8 cellular contexts compared by ENCODE assay signal in genomic region chr6:17394192-17394611, GRCh38. TPM values are rescaled to one million over a fixed set of nuclear protein-coding genes. Genes with fewer than 3 reads are reported as not detected.
DNase-seq lines count a peak whose midpoint lies in the region; ATAC-seq, FAIRE-seq and TF ChIP-seq lines count a peak whose summit lies in the region.

No MANE protein-coding gene starts in this region.

- H3K36me3 ChIP-seq in CD8-positive, alpha-beta memory T cell (ENCODE audit: insufficient read depth, low read length), result no peaks in the 10 kb centered on the region
- H3K36me3 ChIP-seq in gastroesophageal sphincter, result no peaks in the 10 kb centered on the region
- H3K36me3 ChIP-seq in neural progenitor cell, result peaks cover 12% of the 10 kb centered on the region

- POLR2A ChIA-PET in CD8-positive, alpha-beta memory T cell (lab: Charles Lee), result no interaction called here
- POLR2A ChIA-PET in activated CD8-positive, alpha-beta T cell treated with anti-CD3 and anti-CD28 coated beads for 36 hours (lab: Charles Lee), result no interaction called here

- intact Hi-C loops in activated CD8-positive, alpha-beta T cell treated with anti-CD3 and anti-CD28 coated beads for 36 hours (cut with micrococcal nuclease), result no loop called here

- peaks cover 19% of the 10 kb centered on the region for H3K27me3 ChIP-seq in CD8-positive, alpha-beta memory T cell (ENCODE audit: insufficient read depth, low read length, poor library complexity, severe bottlenecking)
- H3K27me3 ChIP-seq in gastroesophageal sphincter (no peaks in the 10 kb centered on the region), neural progenitor cell (no peaks in the 10 kb centered on the region)

- peaks cover 0 to 3% (median 0%) of the 10 kb centered on the region in 3 donors for H3K36me3 Mint-ChIP-seq in CD8-positive, alpha-beta memory T cell
- H3K36me3 Mint-ChIP-seq in activated CD8-positive, alpha-beta T cell treated with anti-CD3 and anti-CD28 coated beads for 36 hours (ENCODE audit: low read depth), result peaks cover 1% of the 10 kb centered on the region
- peaks cover 25% of the 10 kb centered on the region for H3K36me3 Mint-ChIP-seq in neural progenitor cell

- H3K9me3 ChIP-seq in CD8-positive, alpha-beta memory T cell (ENCODE audit: low read length), result no peaks in the 10 kb centered on the region
- H3K9me3 ChIP-seq in gastroesophageal sphincter (no peaks in the 10 kb centered on the region), neural progenitor cell (ENCODE audit: low read depth) (no peaks in the 10 kb centered on the region)

- TF ChIP-seq POLR2A in gastroesophageal sphincter (IDR thresholded peaks at IDR 0.05), result no peak

- CTCF ChIA-PET in CD8-positive, alpha-beta memory T cell (lab: Charles Lee), result no interaction called here
- CTCF ChIA-PET in activated CD8-positive, alpha-beta T cell treated with anti-CD3 and anti-CD28 coated beads for 36 hours (lab: Charles Lee), result no interaction called here

- peaks cover 38 to 81% of the 10 kb centered on the region in 2 donors for H3K27me3 Mint-ChIP-seq in CD8-positive, alpha-beta memory T cell
- H3K27me3 Mint-ChIP-seq in activated CD8-positive, alpha-beta T cell treated with anti-CD3 and anti-CD28 coated beads for 36 hours, result peaks cover 59% of the 10 kb centered on the region
- H3K27me3 Mint-ChIP-seq in neural progenitor cell (ENCODE audit: insufficient read depth, low read depth), result peaks cover 5% of the 10 kb centered on the region

- WGBS in gastroesophageal sphincter (ENCODE audit: low coverage in 1 of 2), 2 donors, result 1 to 2% methylated on average over 10 of the region's 12 CpGs

- H3K27ac ChIP-seq in CD8-positive, alpha-beta memory T cell (ENCODE audit: low read depth, low read length), result no peak overlapping the region
- peak overlapping the region; percentile 85 to 98 (median 96) for H3K27ac ChIP-seq in gastroesophageal sphincter
- peak overlapping the region; percentile 83 for H3K27ac ChIP-seq in neural progenitor cell

- no peak for TF ChIP-seq EP300 in gastroesophageal sphincter (IDR thresholded peaks at IDR 0.05)

- H3K9me3 Mint-ChIP-seq in CD8-positive, alpha-beta memory T cell, result peaks cover 0 to 7% (median 0%) of the 10 kb centered on the region in 5 donors
- no peaks in the 10 kb centered on the region for H3K9me3 Mint-ChIP-seq in activated CD8-positive, alpha-beta T cell treated with anti-CD3 and anti-CD28 coated beads for 36 hours
- peaks cover 26% of the 10 kb centered on the region for H3K9me3 Mint-ChIP-seq in neural progenitor cell

- H3K4me3 ChIP-seq in CD8-positive, alpha-beta memory T cell (ENCODE audit: low read length), result no peak overlapping the region
- peak overlapping the region; percentile 94 to 97 for H3K4me3 ChIP-seq in gastroesophageal sphincter
- H3K4me3 ChIP-seq in neural progenitor cell, result peak overlapping the region; percentile 87

- peaks cover 45% of the 10 kb centered on the region for H3K79me2 ChIP-seq in neural progenitor cell (ENCODE audit: low read depth)

- no peak for TF ChIP-seq CTCF in activated CD8-positive, alpha-beta T cell treated with anti-CD3 and anti-CD28 coated beads for 36 hours (IDR thresholded peaks at IDR 0.05)
- TF ChIP-seq CTCF in gastroesophageal sphincter (IDR thresholded peaks at IDR 0.05) (no peak), neural progenitor cell (IDR thresholded peaks at IDR 0.05) (no peak)

- ATAC-seq in activated CD8-positive, alpha-beta T cell treated with anti-CD3 and anti-CD28 coated beads for 36 hours, result no peak
- ATAC-seq in gastroesophageal sphincter (peak; percentile 65), HG02763 (IDR thresholded peaks at IDR 0.05; ENCODE audit: unreplicated experiment) (no peak), GM21619 (IDR thresholded peaks at IDR 0.05; ENCODE audit: unreplicated experiment) (no peak)

- H3K4me2 ChIP-seq in neural progenitor cell, result peak overlapping the region; percentile 96

- no peaks in the 10 kb centered on the region for H4K20me1 ChIP-seq in neural progenitor cell (ENCODE audit: low read depth)

- no peak for DNase-seq in CD8-positive, alpha-beta memory T cell
- DNase-seq in HuH-7 (ENCODE audit: low spot score) (peak; percentile 51), neural progenitor cell (ENCODE audit: low spot score) (peak; percentile 72), GM19239 (ENCODE audit: insufficient read length, low spot score) (no peak)
- peak; percentile 22 for DNase-seq in activated CD8-positive, alpha-beta T cell treated with anti-CD3 and anti-CD28 coated beads for 36 hours

- H3K4me3 Mint-ChIP-seq in CD8-positive, alpha-beta memory T cell, result peak overlapping the region in 5 of 7 donors; percentile 16 to 67 (median 59)
- H3K4me3 Mint-ChIP-seq in activated CD8-positive, alpha-beta T cell treated with anti-CD3 and anti-CD28 coated beads for 36 hours, result peak overlapping the region; percentile 62
- peak overlapping the region; percentile 99 for H3K4me3 Mint-ChIP-seq in neural progenitor cell

- H3K4me1 Mint-ChIP-seq in CD8-positive, alpha-beta memory T cell, result peaks cover 2 to 10% (median 5%) of the 10 kb centered on the region in 3 donors
- peaks cover 4% of the 10 kb centered on the region for H3K4me1 Mint-ChIP-seq in activated CD8-positive, alpha-beta T cell treated with anti-CD3 and anti-CD28 coated beads for 36 hours (ENCODE audit: low read depth)
- H3K4me1 Mint-ChIP-seq in neural progenitor cell, result peaks cover 19% of the 10 kb centered on the region

- H3K9ac ChIP-seq in neural progenitor cell, result no peak overlapping the region

- peak overlapping the region in 1 of 8 donors; percentile 72 for H3K27ac Mint-ChIP-seq in CD8-positive, alpha-beta memory T cell
- no peak overlapping the region for H3K27ac Mint-ChIP-seq in activated CD8-positive, alpha-beta T cell treated with anti-CD3 and anti-CD28 coated beads for 36 hours
- peak overlapping the region; percentile 100 for H3K27ac Mint-ChIP-seq in neural progenitor cell

- no peaks in the 10 kb centered on the region for H3K4me1 ChIP-seq in CD8-positive, alpha-beta memory T cell (ENCODE audit: insufficient read depth, low read length)
- peaks cover 0 to 28% (median 7%) of the 10 kb centered on the region in 3 donors for H3K4me1 ChIP-seq in gastroesophageal sphincter
- H3K4me1 ChIP-seq in neural progenitor cell, result peaks cover 14% of the 10 kb centered on the region

- H2AFZ ChIP-seq in neural progenitor cell (replicated peaks), result peak overlapping the region; percentile 98

- FAIRE-seq in GM19239 (lab: Jason Lieb, UNC), result no peak

- peaks cover 6% of the 10 kb centered on the region for H3F3A ChIP-seq in neural progenitor cell (ENCODE audit: low read depth)

RNA-seq across cellular contexts. Expression of gene CAP2, which starts 0.8 kb away (rescaled TPM):
- not detected for total RNA-seq in CD8-positive, alpha-beta memory T cell
- 1.0 TPM for polyA plus RNA-seq in CD8-positive, alpha-beta memory T cell
- not detected for total RNA-seq in activated CD8-positive, alpha-beta T cell treated with anti-CD3 and anti-CD28 coated beads for 36 hours
- total RNA-seq in gastroesophageal sphincter (10 to 100 TPM; 28.5 to 66.5 (median 59.0) TPM), neural progenitor cell (ENCODE audit: low replicate concordance) (18.4 and 27.4 TPM in 2 replicates)

Comparison
In these comparisons a context has a peak if more than half of its experiments do, and no peak if none do; other contexts are left out.
1. DNase-seq: peak in HuH-7 (single experiment), activated CD8-positive, alpha-beta T cell treated with anti-CD3 and anti-CD28 coated beads for 36 hours (single experiment) and neural progenitor cell (single experiment); none in CD8-positive, alpha-beta memory T cell (0 of 5) and GM19239 (single experiment).
2. RNA of gene CAP2, which starts 0.8 kb away (total RNA-seq): 28.5 to 66.5 TPM in gastroesophageal sphincter and 18.4 to 27.4 TPM in neural progenitor cell; not detected in activated CD8-positive, alpha-beta T cell treated with anti-CD3 and anti-CD28 coated beads for 36 hours and not detected in CD8-positive, alpha-beta memory T cell; every median in the first group is over 10 times any median in the second.
3. Peak in every context shown above with its lines, with median percentiles within 50 percentile points of each other: H3K4me3 Mint-ChIP-seq.